ENCODE assay signal across 9 cellular contexts in genomic region chr10:49114718-49115014, GRCh38. TPM values are rescaled to one million over a fixed set of nuclear protein-coding genes. Genes with fewer than 3 reads are reported as not detected.
DNase-seq lines count a peak whose midpoint lies in the region; ATAC-seq, FAIRE-seq and TF ChIP-seq lines count a peak whose summit lies in the region.
"Had no signal": no experiment of that assay in that cellular context is flagged by ENCODE, and none has a peak within 500 bp of the region (broad histone marks: within the 10 kb centered on the region; RNA-seq: fewer than 3 reads in every experiment).

No MANE protein-coding gene starts in this region.

- H3K4me1 ChIP-seq in HUES48 (ENCODE audit: control insufficient read depth, insufficient read depth, low read length) = no peaks in the 10 kb centered on the region
- H3K4me1 ChIP-seq in keratinocyte (ENCODE audit: control insufficient read depth, extremely low read depth, insufficient read depth, low read length) = no peaks in the 10 kb centered on the region
- H3K4me1 ChIP-seq in spleen = peaks cover 0 to 11% (median 5%) of the 10 kb centered on the region in 6 donors

- H3K27ac ChIP-seq in HUES48 (ENCODE audit: low read depth, low read length) = no peak overlapping the region
- peak overlapping the region; percentile 43 for H3K27ac ChIP-seq in brain microvascular endothelial cell
- H3K27ac ChIP-seq in keratinocyte (ENCODE audit: control insufficient read depth, insufficient read depth, low read length) = no peak overlapping the region
- peak overlapping the region in 6 of 8 donors; percentile 32 to 71 (median 62) for H3K27ac ChIP-seq in spleen
- H3K27ac ChIP-seq: neutrophil had no signal

- DNase-seq in brain microvascular endothelial cell (no peak), keratinocyte (ENCODE audit: low read depth, low spot score) (no peak), spleen (no peak), DMS153 (lab: John Stamatoyannopoulos, UW) (no peak)

- intact Hi-C loops in spleen (cut with DNase I; ENCODE audit: low total_unique reads) = no loop called here

- H3K4me3 ChIP-seq in HUES48 (ENCODE audit: low read depth, low read length) = peak overlapping the region; percentile 77
- peak overlapping the region; percentile 65 for H3K4me3 ChIP-seq in brain microvascular endothelial cell (ENCODE audit: low read depth, low read length)
- no peak overlapping the region for H3K4me3 ChIP-seq in keratinocyte (ENCODE audit: control insufficient read depth in 2 of 3, extremely low read depth in 1 of 3, insufficient read depth in 2 of 3, low read depth in 1 of 3, low read length in 3 of 3)
- peak overlapping the region in 7 of 8 donors; percentile 22 to 67 (median 37) for H3K4me3 ChIP-seq in spleen

- WGBS in spleen, 5 donors = 42 to 71% (median 64%) methylated on average over 9 of the region's 9 CpGs

- H3K9me1 ChIP-seq in keratinocyte (ENCODE audit: control insufficient read depth, extremely low read depth, insufficient read depth, low read length) = no peaks in the 10 kb centered on the region

- no peaks in the 10 kb centered on the region for H3K79me2 ChIP-seq in keratinocyte (ENCODE audit: control insufficient read depth, insufficient read depth, low read length)

- dilution Hi-C loops in keratinocyte (cut with MboI; ENCODE audit: extremely low pct_ligation_motif_present, low sequenced_read_pairs) = no loop called here

- H4K20me1 ChIP-seq in keratinocyte (ENCODE audit: control insufficient read depth, extremely low read depth, insufficient read depth, low read length) = no peaks in the 10 kb centered on the region

- H3K9me3 ChIP-seq in HUES48 (ENCODE audit: control insufficient read depth, insufficient read depth, low read length) = no peaks in the 10 kb centered on the region
- H3K9me3 ChIP-seq in keratinocyte (ENCODE audit: control insufficient read depth, low read depth, low read length) = no peaks in the 10 kb centered on the region
- no peaks in the 10 kb centered on the region for H3K9me3 ChIP-seq in spleen
- H3K9me3 ChIP-seq: neutrophil had no signal

- peak overlapping the region; percentile 7 for H3K4me2 ChIP-seq in keratinocyte (ENCODE audit: control insufficient read depth, extremely low read depth, insufficient read depth, low read depth, low read length)

- TF ChIP-seq POLR2A in spleen (IDR thresholded peaks at IDR 0.05) = no peak

- in situ Hi-C loops in brain microvascular endothelial cell (cut with HindIII; ENCODE audit: low pct_ligation_motif_present, low sequenced_read_pairs) = no loop called here

- FAIRE-seq in keratinocyte (lab: Jason Lieb, UNC) = no peak

- H3K27me3 ChIP-seq in HUES48 (ENCODE audit: control insufficient read depth, insufficient read depth, low read length) (peaks cover 13% of the 10 kb centered on the region), brain microvascular endothelial cell (replicated peaks) (no peaks in the 10 kb centered on the region), keratinocyte (ENCODE audit: control insufficient read depth, extremely low read depth, insufficient read depth, low read length) (peaks cover 39% of the 10 kb centered on the region), spleen (replicated peaks in 1 of 7) (peaks cover 0 to 59% (median 14%) of the 10 kb centered on the region in 7 donors)

- ATAC-seq in HG03159 (IDR thresholded peaks at IDR 0.05; ENCODE audit: unreplicated experiment) (no peak), HG03571 (IDR thresholded peaks at IDR 0.05; ENCODE audit: unreplicated experiment) (no peak), HG02973 (IDR thresholded peaks at IDR 0.05; ENCODE audit: unreplicated experiment) (no peak)

- no peaks in the 10 kb centered on the region for H3K36me3 ChIP-seq in HUES48 (ENCODE audit: control insufficient read depth, insufficient read depth, low read length)
- no peaks in the 10 kb centered on the region for H3K36me3 ChIP-seq in brain microvascular endothelial cell (replicated peaks)
- no peaks in the 10 kb centered on the region for H3K36me3 ChIP-seq in keratinocyte (ENCODE audit: control insufficient read depth in 2 of 2, extremely low read depth in 1 of 2, insufficient read depth in 2 of 2, low read length in 2 of 2)
- no peaks in the 10 kb centered on the region for H3K36me3 ChIP-seq in spleen
- H3K36me3 ChIP-seq: neutrophil had no signal

- no peak for TF ChIP-seq CTCF in brain microvascular endothelial cell (IDR thresholded peaks at IDR 0.05; ENCODE audit: low read depth, low read length, missing control alignments)
- TF ChIP-seq CTCF in keratinocyte (optimal IDR thresholded peaks at IDR 0.05 in 1 of 3, IDR thresholded peaks at IDR 0.05 in 1 of 3, conservative IDR thresholded peaks at IDR 0.05 in 1 of 3; ENCODE audit: extremely low read depth in 1 of 3, insufficient read depth in 2 of 3, low read length in 3 of 3) = no peak
- TF ChIP-seq CTCF in spleen (IDR thresholded peaks at IDR 0.05 in 8 of 11, conservative IDR thresholded peaks at IDR 0.05 in 3 of 11) = no peak

- H2AFZ ChIP-seq in keratinocyte (ENCODE audit: control insufficient read depth, low read length) = no peak overlapping the region

- H3K9ac ChIP-seq in HUES48 (ENCODE audit: low read depth, low read length) (no peak overlapping the region; the same call in 1 of the 2 replicates), keratinocyte (ENCODE audit: control insufficient read depth, extremely low read depth, insufficient read depth, low read length) (no peak overlapping the region)

RNA-seq across cellular contexts. Expression of gene VSTM4, which starts 0.7 kb away (rescaled TPM):
- not detected in 3 replicates for polyA plus RNA-seq in keratinocyte
- polyA plus RNA-seq in keratinocyte (2011; ENCODE audit: low read depth) = not detected
- not detected in 2 replicates for polyA plus RNA-seq in keratinocyte (2011; cell fraction: cytosol; rRNA removed)
- polyA plus RNA-seq in keratinocyte (2011; cell fraction: nucleus; rRNA removed) = not detected in 2 replicates
- polyA plus RNA-seq in keratinocyte (2012; ENCODE audit: low replicate concordance) = not detected in 2 replicates
- not detected in 3 replicates for polyA minus RNA-seq in keratinocyte
- not detected for polyA minus RNA-seq in keratinocyte (2011; cell fraction: cytosol; rRNA and poly(A)+ RNA removed)
- not detected in 2 replicates for polyA minus RNA-seq in keratinocyte (2011; cell fraction: nucleus; rRNA and poly(A)+ RNA removed)
- total RNA-seq in spleen = 1 to 10 TPM; 2.2 to 6.8 (median 4.1) TPM
- polyA plus RNA-seq in spleen = 1 to 10 TPM in 1 of 3 donors, under 1 TPM in 2; 0.57 to 1.6 (median 0.80) TPM

RNA-seq across cellular contexts. Expression of gene FAM170B, which starts 19.2 kb away (rescaled TPM):
- not detected in 3 replicates for polyA plus RNA-seq in keratinocyte
- polyA plus RNA-seq in keratinocyte (2011; ENCODE audit: low read depth) = not detected
- polyA plus RNA-seq in keratinocyte (2011; cell fraction: cytosol; rRNA removed) = not detected in 2 replicates
- polyA plus RNA-seq in keratinocyte (2011; cell fraction: nucleus; rRNA removed) = not detected in 2 replicates
- polyA plus RNA-seq in keratinocyte (2012; ENCODE audit: low replicate concordance) = not detected in 2 replicates
- not detected in 3 replicates for polyA minus RNA-seq in keratinocyte
- polyA minus RNA-seq in keratinocyte (2011; cell fraction: cytosol; rRNA and poly(A)+ RNA removed) = not detected
- not detected in 2 replicates for polyA minus RNA-seq in keratinocyte (2011; cell fraction: nucleus; rRNA and poly(A)+ RNA removed)
- not detected for total RNA-seq in spleen
- polyA plus RNA-seq in spleen = under 1 TPM in 2 of 3 donors, not detected in 1; 0.05 to 0.06 TPM

Comparison
In these comparisons a context has a peak if more than half of its experiments do, and no peak if none do; other contexts are left out.
1. H3K27ac ChIP-seq: peak in brain microvascular endothelial cell (single experiment) and spleen (6 of 8); none in HUES48 (single experiment) and keratinocyte (single experiment).
2. H3K4me3 ChIP-seq: peak in HUES48 (single experiment), brain microvascular endothelial cell (single experiment) and spleen (7 of 8); none in keratinocyte (0 of 3).